In the genomic region with DNA sequence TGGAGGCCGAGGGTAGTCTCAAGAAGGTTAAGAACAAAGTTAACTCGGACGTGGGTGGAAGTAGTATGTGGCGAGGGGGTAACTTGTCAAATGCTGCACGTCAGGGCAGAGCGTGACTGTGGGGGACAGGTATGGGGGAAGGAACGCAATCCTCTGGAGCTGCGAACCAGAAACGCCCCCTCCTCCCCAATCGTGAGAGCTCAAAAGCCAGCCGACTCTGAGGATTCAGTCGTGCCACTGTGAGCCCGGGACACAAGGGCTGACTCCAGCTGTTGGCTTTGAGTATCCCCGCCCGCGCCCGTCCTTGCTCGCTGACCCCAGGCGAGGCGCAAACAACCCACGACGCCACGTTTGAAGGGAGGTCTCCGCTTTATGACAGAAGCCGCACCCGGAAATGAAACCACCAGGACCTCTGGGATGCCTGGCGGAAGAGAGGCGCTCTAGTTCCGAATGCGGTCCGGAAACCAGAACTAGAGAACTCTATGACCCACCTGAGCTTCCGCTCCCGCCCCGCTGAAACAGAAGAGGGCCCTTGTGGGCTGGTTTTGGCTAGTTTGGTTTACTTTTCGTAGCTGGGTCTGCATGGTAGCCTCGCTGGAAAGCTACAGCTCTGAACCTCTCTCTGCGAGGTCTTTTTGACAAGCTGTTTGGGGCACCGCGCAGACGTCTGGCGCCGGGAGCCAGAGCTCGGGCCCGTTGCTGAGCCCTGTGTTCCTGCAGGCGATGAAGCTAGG, we compare ENCODE assay signal across 8 cellular contexts. TPM values are rescaled to one million over a fixed set of nuclear protein-coding genes. Genes with fewer than 3 reads are reported as not detected.
DNase-seq lines count a peak whose midpoint lies in the region; ATAC-seq and TF ChIP-seq lines count a peak whose summit lies in the region.

Gene PEX12, minus strand, starts transcription at position 377 of the 734 bp plus-strand sequence. CDS start 550 bp downstream, outside the sequence.

- TF ChIP-seq POLR2A in HCT116 (IDR thresholded peaks at IDR 0.05; ENCODE audit: borderline replicate concordance, extremely low read depth, insufficient read depth, insufficient read length), result peak; percentile 91

- POLR2A ChIA-PET in HCT116 (lab: Charles Lee), result interaction anchor here (0.9 to 2.3 kb wide), 6 partner anchors 8 to 231 kb away, joined by 3 to 21 read pairs (median 8); partner anchors contain the start of genes AP2B1 and TAF15

- H3K4me2 ChIP-seq in HCT116 (ENCODE audit: low read length), result peak within 1 kb of the TSS; percentile 89

- peak; percentile 90 for DNase-seq in ELF-1 (ENCODE audit: low read depth, low spot score)
- peak; percentile 81 for DNase-seq in HCT116 (ENCODE audit: low read depth, low spot score)
- DNase-seq in MV-4-11 (lab: John Stamatoyannopoulos, UW), result peak; percentile 92
- DNase-seq in SJSA1 (ENCODE audit: low read depth in 1 of 2, low spot score in 2 of 2), result peak; percentile 80 to 87
- peak; percentile 93 for DNase-seq in activated naive CD4-positive, alpha-beta T cell treated with anti-CD3 and anti-CD28 coated beads for 36 hours
- DNase-seq in germinal center (ENCODE audit: low spot score), result peak; percentile 90
- DNase-seq in non-pigmented ciliary epithelial cell (ENCODE audit: low read depth), result peak; percentile 31
- peak; percentile 98 for DNase-seq in superior temporal gyrus (ENCODE audit: extremely low spot score)

- no peaks in the 10 kb centered on the region for H4K20me1 ChIP-seq in HCT116 (ENCODE audit: insufficient read depth)

- ATAC-seq in HCT116, result peak; percentile 96

- H3K4me3 ChIP-seq in HCT116 (replicated peaks in 1 of 2; ENCODE audit: low read depth in 1 of 2, low read length in 2 of 2), result peak within 1 kb of the TSS; percentile 74 to 94
- H3K4me3 ChIP-seq in SJSA1, result peak within 1 kb of the TSS; percentile 58

- peaks cover 19% of the 10 kb centered on the region for H3K4me1 Mint-ChIP-seq in activated naive CD4-positive, alpha-beta T cell treated with anti-CD3 and anti-CD28 coated beads for 36 hours (ENCODE audit: low read depth)

- 0 out of 2 replicates have a peak, but pooled peaks cover 6% of the 10 kb centered on the region for H3K79me2 ChIP-seq in HCT116 (ENCODE audit: insufficient read depth, low read length)

- no TSS peak for BruUV-seq in HCT116 (replicated peaks; lab: Mats Ljungman, UMichigan)

- H3K27ac ChIP-seq in HCT116 (ENCODE audit: low read depth, low read length), result peak within 1 kb of the TSS; percentile 90
- peak within 1 kb of the TSS; percentile 62 for H3K27ac ChIP-seq in SJSA1

- peak within 1 kb of the TSS; percentile 72 for H2AFZ ChIP-seq in HCT116 (ENCODE audit: low read depth, low read length, poor library complexity, severe bottlenecking)

- TF ChIP-seq CTCF in HCT116 (IDR thresholded peaks at IDR 0.05 in 2 of 3, conservative IDR thresholded peaks at IDR 0.05 in 1 of 3; ENCODE audit: borderline replicate concordance in 1 of 3, insufficient read depth in 1 of 3, low read depth in 2 of 3, low read length in 2 of 3), result no peak

- H3K27me3 Mint-ChIP-seq in activated naive CD4-positive, alpha-beta T cell treated with anti-CD3 and anti-CD28 coated beads for 36 hours (ENCODE audit: low read depth), result no peaks in the 10 kb centered on the region

- H3K9me3 Mint-ChIP-seq in activated naive CD4-positive, alpha-beta T cell treated with anti-CD3 and anti-CD28 coated beads for 36 hours, result no peaks in the 10 kb centered on the region

- peak within 1 kb of the TSS; percentile 93 for H3K4me3 Mint-ChIP-seq in activated naive CD4-positive, alpha-beta T cell treated with anti-CD3 and anti-CD28 coated beads for 36 hours

- peaks cover 3% of the 10 kb centered on the region for H3K36me3 Mint-ChIP-seq in activated naive CD4-positive, alpha-beta T cell treated with anti-CD3 and anti-CD28 coated beads for 36 hours (ENCODE audit: low read depth)

- H3K4me1 ChIP-seq in HCT116 (ENCODE audit: control insufficient read depth in 1 of 2, insufficient read depth in 2 of 2, low read length in 2 of 2) (peaks cover 7 to 9% of the 10 kb centered on the region in 2 experiments; a peak in 3 of 4 replicates), SJSA1 (replicated peaks) (peaks cover 23% of the 10 kb centered on the region)

- intact Hi-C loops in HCT116 (cut with micrococcal nuclease), result no loop called here
- intact Hi-C loops in activated naive CD4-positive, alpha-beta T cell treated with anti-CD3 and anti-CD28 coated beads for 36 hours (cut with micrococcal nuclease), result loop anchor here (1.0 to 2.0 kb wide), 5 partner anchors 9 to 334 kb away; partner anchors contain the start of genes AP2B1, SLFN12L and TAF15

- H3K9me2 ChIP-seq in HCT116 (ENCODE audit: insufficient read depth), result no peaks in the 10 kb centered on the region

- H3K36me3 ChIP-seq in HCT116 (ENCODE audit: control insufficient read depth in 1 of 2, insufficient read depth in 2 of 2, low read length in 2 of 2) (peaks cover 9 to 11% of the 10 kb centered on the region in 2 experiments; a peak in 3 of 4 replicates), SJSA1 (peaks cover 26% of the 10 kb centered on the region)

- no peak for TF ChIP-seq RAD21 in HCT116 (IDR thresholded peaks at IDR 0.05; ENCODE audit: low read depth)

- H3K9ac ChIP-seq in HCT116 (ENCODE audit: low read length), result peak within 1 kb of the TSS; percentile 85

- RAD21 ChIA-PET in HCT116 (lab: Charles Lee; ENCODE audit: low non-redundant PET in 1 of 2, low total read pairs in 2 of 2, uncharacterized antibody in 2 of 2, unreplicated experiment in 2 of 2), result interaction anchor here in 1 of 2 experiments (1.1 kb wide), 1 partner anchor 186 kb away, joined by 3 read pairs; no protein-coding TSS in a partner anchor

- H3K27me3 ChIP-seq in HCT116 (ENCODE audit: insufficient read depth, low read length) (no peaks in the 10 kb centered on the region), SJSA1 (replicated peaks) (no peaks in the 10 kb centered on the region)

- CTCF ChIA-PET in HCT116 (lab: Charles Lee), result interaction anchor here (1.4 to 2.0 kb wide), 2 partner anchors 9 to 185 kb away, joined by 6 read pairs; partner anchors contain the start of gene AP2B1
- CTCF ChIA-PET in activated naive CD4-positive, alpha-beta T cell treated with anti-CD3 and anti-CD28 coated beads for 36 hours (lab: Charles Lee), result interaction anchor here (0.6 to 1.7 kb wide), 6 partner anchors 9 to 230 kb away, joined by 3 to 7 read pairs (median 4); partner anchors contain the start of genes AP2B1 and SLFN12L

- H3K27ac Mint-ChIP-seq in activated naive CD4-positive, alpha-beta T cell treated with anti-CD3 and anti-CD28 coated beads for 36 hours, result peak within 1 kb of the TSS; percentile 98

- H3K9me3 ChIP-seq in HCT116 (ENCODE audit: control insufficient read depth in 1 of 2, insufficient read depth in 1 of 2, low read depth in 1 of 2, low read length in 2 of 2) (no peaks in the 10 kb centered on the region), SJSA1 (replicated peaks) (no peaks in the 10 kb centered on the region)

TF ChIP-seq in HCT116, 20 proteins besides CTCF, POLR2A, EP300 and RAD21 (continues in another document):
- TF ChIP-seq TCF7L2 (IDR thresholded peaks at IDR 0.05; ENCODE audit: borderline replicate concordance, extremely low read depth, insufficient read depth, insufficient read length) (peak; percentile 71), CEBPB (IDR thresholded peaks at IDR 0.05; ENCODE audit: low read depth) (no peak), SRF (IDR thresholded peaks at IDR 0.05; ENCODE audit: low read depth) (peak; percentile 88), EZH2 (IDR thresholded peaks at IDR 0.05) (no peak), JUND (IDR thresholded peaks at IDR 0.05) (no peak), EZH2phosphoT487 (IDR thresholded peaks at IDR 0.05; ENCODE audit: borderline replicate concordance) (no peak), FOSL1 (IDR thresholded peaks at IDR 0.05; ENCODE audit: low read depth) (no peak), ZFX (IDR thresholded peaks at IDR 0.05) (peak; percentile 79), ZBTB33 (IDR thresholded peaks at IDR 0.05; ENCODE audit: extremely low read depth, insufficient replicate concordance, low read length) (peak; percentile 39)

RNA-seq across cellular contexts. Expression of gene PEX12, which starts in this region (rescaled TPM):
- total RNA-seq in HCT116 (2021; ENCODE audit: unreplicated experiment), result 5.0 TPM
- polyA plus RNA-seq in HCT116 (2012), result 3.0 and 5.6 TPM in 2 replicates
- 4.8 and 5.8 TPM in 2 replicates for total RNA-seq in SJSA1 (2014; rRNA removed; shearing (Covaris generic))
- 1 to 10 TPM; 6.2 to 6.5 TPM for total RNA-seq in activated naive CD4-positive, alpha-beta T cell treated with anti-CD3 and anti-CD28 coated beads for 36 hours

Comparison
In these comparisons a context has a peak if more than half of its experiments do, and no peak if none do; other contexts are left out.
1. Peak in every context shown above with its lines: DNase-seq, ATAC-seq, H3K4me3 ChIP-seq and H3K27ac ChIP-seq.
2. DNase-seq: peak in every context shown above with its lines; median percentile 98 in superior temporal gyrus; 93 in activated naive CD4-positive, alpha-beta T cell treated with anti-CD3 and anti-CD28 coated beads for 36 hours; 92 in MV-4-11; 90 in ELF-1; 90 in germinal center; 84 in SJSA1; 81 in HCT116; 31 in non-pigmented ciliary epithelial cell.